Comparison of ENCODE assay signal across 5 cellular contexts in the genomic region with DNA sequence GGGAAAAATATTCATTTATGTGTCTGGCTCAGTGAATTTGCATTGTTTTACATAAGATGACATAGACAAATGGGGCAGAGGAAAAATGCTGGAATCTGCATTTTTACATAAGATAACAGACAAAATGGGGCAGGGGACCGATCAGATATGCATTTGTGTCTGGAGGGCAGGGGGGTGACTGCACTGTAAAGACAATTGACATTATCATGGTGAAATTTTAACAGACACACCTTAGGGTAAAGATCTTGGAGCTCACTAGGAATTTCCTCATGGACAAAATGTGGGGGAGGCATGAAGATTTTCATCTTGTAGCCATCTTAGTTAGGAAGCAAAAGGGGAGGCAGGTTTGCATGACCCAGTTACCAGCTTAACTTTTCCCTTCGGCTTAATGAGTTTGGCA. TPM values are rescaled to one million over a fixed set of nuclear protein-coding genes. Genes with fewer than 3 reads are reported as not detected.
"Had no signal": no experiment of that assay in that cellular context is flagged by ENCODE, and none has a peak within 500 bp of the region (broad histone marks: within the 10 kb centered on the region; RNA-seq: fewer than 3 reads in every experiment).

No MANE protein-coding gene starts in this region.

RNA-seq across cellular contexts. Expression of a gene that starts 51.4 kb away (rescaled TPM):
- total RNA-seq: kidney epithelial cell, lower leg skin, lower lobe of right lung, lung microvascular endothelial cell had no signal
- polyA plus RNA-seq: naive thymus-derived CD4-positive, alpha-beta T cell had no signal
